Comparison of ENCODE assay signal across 1 cellular context in the genomic region with DNA sequence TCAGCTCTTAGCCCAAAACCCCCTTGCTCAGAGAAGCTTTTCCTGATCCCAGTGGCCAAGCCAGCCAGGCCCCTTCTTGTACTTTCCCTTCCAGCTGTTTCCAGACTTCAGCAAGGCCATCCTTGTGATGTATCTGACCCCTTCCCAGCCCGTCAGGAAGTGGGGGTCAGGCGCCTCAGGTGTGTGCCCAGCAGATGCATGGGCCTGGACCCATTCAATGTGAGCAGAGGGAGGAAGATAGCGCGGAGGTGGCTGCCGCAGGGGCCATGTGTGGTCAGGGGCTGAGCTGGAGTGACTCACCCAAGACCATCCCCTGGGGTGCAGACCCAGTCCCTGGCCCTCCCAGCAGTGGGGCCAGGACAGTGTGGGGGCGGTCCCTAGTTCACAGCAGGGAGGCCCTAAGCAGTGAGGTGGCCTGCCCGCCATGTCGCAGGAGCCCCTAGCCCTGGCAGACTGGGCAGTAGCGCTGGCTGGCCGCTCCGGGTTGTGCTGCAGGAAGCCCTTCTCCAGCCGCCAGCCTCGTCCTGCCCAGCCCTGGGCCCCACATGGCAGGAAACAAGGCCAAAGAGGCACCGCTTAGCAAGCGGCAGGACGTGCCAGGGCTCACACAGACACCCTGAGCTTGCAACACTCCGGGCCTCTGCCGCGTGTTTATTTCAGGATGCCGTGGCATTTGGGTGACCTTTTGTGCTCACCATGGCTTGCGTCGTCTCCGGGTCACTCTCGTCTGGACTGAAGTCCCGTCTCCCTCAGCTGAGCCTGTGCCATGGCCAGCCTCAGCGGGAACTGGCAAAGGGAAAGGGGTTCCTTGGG.
A peak's percentile ranks its signal among the peaks of the same experiment; 100 is the strongest.
TF ChIP-seq lines count a peak whose summit lies in the region.

No MANE protein-coding gene starts in this region.

TF ChIP-seq in HepG2, 621 proteins besides CTCF, POLR2A, EP300 and RAD21 (continued from another document and continues in another):
- TF ChIP-seq, protein P1, sequence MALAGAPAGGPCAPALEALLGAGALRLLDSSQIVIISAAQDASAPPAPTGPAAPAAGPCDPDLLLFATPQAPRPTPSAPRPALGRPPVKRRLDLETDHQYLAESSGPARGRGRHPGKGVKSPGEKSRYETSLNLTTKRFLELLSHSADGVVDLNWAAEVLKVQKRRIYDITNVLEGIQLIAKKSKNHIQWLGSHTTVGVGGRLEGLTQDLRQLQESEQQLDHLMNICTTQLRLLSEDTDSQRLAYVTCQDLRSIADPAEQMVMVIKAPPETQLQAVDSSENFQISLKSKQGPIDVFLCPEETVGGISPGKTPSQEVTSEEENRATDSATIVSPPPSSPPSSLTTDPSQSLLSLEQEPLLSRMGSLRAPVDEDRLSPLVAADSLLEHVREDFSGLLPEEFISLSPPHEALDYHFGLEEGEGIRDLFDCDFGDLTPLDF (CRISPR knock-in tag; IDR thresholded peaks at IDR 0.05), result no peak
- no peak for TF ChIP-seq ZNF382 (CRISPR knock-in tag; IDR thresholded peaks at IDR 0.05; ENCODE audit: borderline replicate concordance)
- 0 out of 2 replicates have a peak, but pooled peaks have one; percentile 79 for TF ChIP-seq MXD4 (CRISPR knock-in tag; IDR thresholded peaks at IDR 0.05)
- no peak for TF ChIP-seq ZNF570 (CRISPR knock-in tag; IDR thresholded peaks at IDR 0.05; ENCODE audit: borderline replicate concordance)
- peak; percentile 60; the same call in 1 of the 2 replicates for TF ChIP-seq CREM (IDR thresholded peaks at IDR 0.05)
- no peak for TF ChIP-seq CREM (CRISPR knock-in tag; IDR thresholded peaks at IDR 0.05)
- no peak for TF ChIP-seq SRSF4 (IDR thresholded peaks at IDR 0.05; ENCODE audit: low read depth, low read length, poor library complexity, severe bottlenecking)
- 0 out of 2 replicates have a peak, but pooled peaks have one; percentile 68 for TF ChIP-seq ZSCAN29 (CRISPR knock-in tag; conservative IDR thresholded peaks at IDR 0.05)
- TF ChIP-seq ASH2L (IDR thresholded peaks at IDR 0.05; ENCODE audit: insufficient read length, low read depth, low read length), result peak; percentile 20
- TF ChIP-seq, protein P2, sequence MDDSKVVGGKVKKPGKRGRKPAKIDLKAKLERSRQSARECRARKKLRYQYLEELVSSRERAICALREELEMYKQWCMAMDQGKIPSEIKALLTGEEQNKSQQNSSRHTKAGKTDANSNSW (CRISPR knock-in tag; IDR thresholded peaks at IDR 0.05; ENCODE audit: borderline replicate concordance), result no peak
- 0 out of 2 replicates have a peak, but pooled peaks have one; percentile 21 for TF ChIP-seq SP140L (CRISPR knock-in tag; IDR thresholded peaks at IDR 0.05; ENCODE audit: borderline replicate concordance)
- peak; percentile 79; the same call in 1 of the 2 replicates for TF ChIP-seq NFIB (CRISPR knock-in tag; IDR thresholded peaks at IDR 0.05; ENCODE audit: borderline replicate concordance)
- TF ChIP-seq, protein P3, sequence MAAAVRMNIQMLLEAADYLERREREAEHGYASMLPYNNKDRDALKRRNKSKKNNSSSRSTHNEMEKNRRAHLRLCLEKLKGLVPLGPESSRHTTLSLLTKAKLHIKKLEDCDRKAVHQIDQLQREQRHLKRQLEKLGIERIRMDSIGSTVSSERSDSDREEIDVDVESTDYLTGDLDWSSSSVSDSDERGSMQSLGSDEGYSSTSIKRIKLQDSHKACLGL (CRISPR knock-in tag; IDR thresholded peaks at IDR 0.05), result peak; percentile 85; the same call in 1 of the 2 replicates
- 0 out of 2 replicates have a peak, but pooled peaks have one; percentile 58 for TF ChIP-seq FLYWCH1 (CRISPR knock-in tag; IDR thresholded peaks at IDR 0.05)
- peak; percentile 87; the same call in 1 of the 2 replicates for TF ChIP-seq ZNF468 (CRISPR knock-in tag; IDR thresholded peaks at IDR 0.05)
- peak; percentile 31; the same call in 1 of the 2 replicates for TF ChIP-seq SRY (CRISPR knock-in tag; IDR thresholded peaks at IDR 0.05)
- TF ChIP-seq SKI (IDR thresholded peaks at IDR 0.05; ENCODE audit: partially characterized antibody), result peak; percentile 93
- TF ChIP-seq, protein P4, sequence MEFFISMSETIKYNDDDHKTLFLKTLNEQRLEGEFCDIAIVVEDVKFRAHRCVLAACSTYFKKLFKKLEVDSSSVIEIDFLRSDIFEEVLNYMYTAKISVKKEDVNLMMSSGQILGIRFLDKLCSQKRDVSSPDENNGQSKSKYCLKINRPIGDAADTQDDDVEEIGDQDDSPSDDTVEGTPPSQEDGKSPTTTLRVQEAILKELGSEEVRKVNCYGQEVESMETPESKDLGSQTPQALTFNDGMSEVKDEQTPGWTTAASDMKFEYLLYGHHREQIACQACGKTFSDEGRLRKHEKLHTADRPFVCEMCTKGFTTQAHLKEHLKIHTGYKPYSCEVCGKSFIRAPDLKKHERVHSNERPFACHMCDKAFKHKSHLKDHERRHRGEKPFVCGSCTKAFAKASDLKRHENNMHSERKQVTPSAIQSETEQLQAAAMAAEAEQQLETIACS (CRISPR knock-in tag; IDR thresholded peaks at IDR 0.05), result no peak
- TF ChIP-seq ZBTB7B (CRISPR knock-in tag; IDR thresholded peaks at IDR 0.05), result peak; percentile 10; the same call in 1 of the 2 replicates
- TF ChIP-seq, protein P5, sequence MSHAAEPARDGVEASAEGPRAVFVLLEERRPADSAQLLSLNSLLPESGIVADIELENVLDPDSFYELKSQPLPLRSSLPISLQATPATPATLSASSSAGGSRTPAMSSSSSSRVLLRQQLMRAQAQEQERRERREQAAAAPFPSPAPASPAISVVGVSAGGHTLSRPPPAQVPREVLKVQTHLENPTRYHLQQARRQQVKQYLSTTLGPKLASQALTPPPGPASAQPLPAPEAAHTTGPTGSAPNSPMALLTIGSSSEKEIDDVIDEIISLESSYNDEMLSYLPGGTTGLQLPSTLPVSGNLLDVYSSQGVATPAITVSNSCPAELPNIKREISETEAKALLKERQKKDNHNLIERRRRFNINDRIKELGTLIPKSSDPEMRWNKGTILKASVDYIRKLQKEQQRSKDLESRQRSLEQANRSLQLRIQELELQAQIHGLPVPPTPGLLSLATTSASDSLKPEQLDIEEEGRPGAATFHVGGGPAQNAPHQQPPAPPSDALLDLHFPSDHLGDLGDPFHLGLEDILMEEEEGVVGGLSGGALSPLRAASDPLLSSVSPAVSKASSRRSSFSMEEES (CRISPR knock-in tag; IDR thresholded peaks at IDR 0.05), result peak; percentile 84
- peak; percentile 38; the same call in 1 of the 2 replicates for TF ChIP-seq SOX13 (IDR thresholded peaks at IDR 0.05)
- peak in 1 of 2 experiments; percentile 77; a peak in 1 of 4 replicates for TF ChIP-seq SOX13 (CRISPR knock-in tag; conservative IDR thresholded peaks at IDR 0.05 in 1 of 2, IDR thresholded peaks at IDR 0.05 in 1 of 2)
- no peak for TF ChIP-seq MLLT10 (CRISPR knock-in tag; IDR thresholded peaks at IDR 0.05)
- TF ChIP-seq ZNF205 (CRISPR knock-in tag; IDR thresholded peaks at IDR 0.05), result peak; percentile 75; the same call in 1 of the 2 replicates
- no peak for TF ChIP-seq MED13 (CRISPR knock-in tag; IDR thresholded peaks at IDR 0.05)
- TF ChIP-seq SIN3A (IDR thresholded peaks at IDR 0.05; ENCODE audit: borderline replicate concordance, low read depth, low read length), result no peak
- TF ChIP-seq RELA (CRISPR knock-in tag; IDR thresholded peaks at IDR 0.05), result no peak
- TF ChIP-seq, protein P6, sequence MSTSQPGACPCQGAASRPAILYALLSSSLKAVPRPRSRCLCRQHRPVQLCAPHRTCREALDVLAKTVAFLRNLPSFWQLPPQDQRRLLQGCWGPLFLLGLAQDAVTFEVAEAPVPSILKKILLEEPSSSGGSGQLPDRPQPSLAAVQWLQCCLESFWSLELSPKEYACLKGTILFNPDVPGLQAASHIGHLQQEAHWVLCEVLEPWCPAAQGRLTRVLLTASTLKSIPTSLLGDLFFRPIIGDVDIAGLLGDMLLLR (CRISPR knock-in tag; IDR thresholded peaks at IDR 0.05), result no peak
- TF ChIP-seq SNAPC2 (CRISPR knock-in tag; IDR thresholded peaks at IDR 0.05), result no peak
- TF ChIP-seq, protein P7, sequence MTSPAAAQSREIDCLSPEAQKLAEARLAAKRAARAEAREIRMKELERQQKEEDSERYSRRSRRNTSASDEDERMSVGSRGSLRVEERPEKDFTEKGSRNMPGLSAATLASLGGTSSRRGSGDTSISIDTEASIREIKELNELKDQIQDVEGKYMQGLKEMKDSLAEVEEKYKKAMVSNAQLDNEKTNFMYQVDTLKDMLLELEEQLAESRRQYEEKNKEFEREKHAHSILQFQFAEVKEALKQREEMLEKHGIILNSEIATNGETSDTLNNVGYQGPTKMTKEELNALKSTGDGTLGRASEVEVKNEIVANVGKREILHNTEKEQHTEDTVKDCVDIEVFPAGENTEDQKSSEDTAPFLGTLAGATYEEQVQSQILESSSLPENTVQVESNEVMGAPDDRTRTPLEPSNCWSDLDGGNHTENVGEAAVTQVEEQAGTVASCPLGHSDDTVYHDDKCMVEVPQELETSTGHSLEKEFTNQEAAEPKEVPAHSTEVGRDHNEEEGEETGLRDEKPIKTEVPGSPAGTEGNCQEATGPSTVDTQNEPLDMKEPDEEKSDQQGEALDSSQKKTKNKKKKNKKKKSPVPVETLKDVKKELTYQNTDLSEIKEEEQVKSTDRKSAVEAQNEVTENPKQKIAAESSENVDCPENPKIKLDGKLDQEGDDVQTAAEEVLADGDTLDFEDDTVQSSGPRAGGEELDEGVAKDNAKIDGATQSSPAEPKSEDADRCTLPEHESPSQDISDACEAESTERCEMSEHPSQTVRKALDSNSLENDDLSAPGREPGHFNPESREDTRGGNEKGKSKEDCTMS (CRISPR knock-in tag; conservative IDR thresholded peaks at IDR 0.05), result no peak
- no peak for TF ChIP-seq SATB2 (CRISPR knock-in tag; IDR thresholded peaks at IDR 0.05)
- peak; percentile 97 for TF ChIP-seq RXRB (CRISPR knock-in tag; IDR thresholded peaks at IDR 0.05; ENCODE audit: borderline replicate concordance)
- TF ChIP-seq, protein P8, sequence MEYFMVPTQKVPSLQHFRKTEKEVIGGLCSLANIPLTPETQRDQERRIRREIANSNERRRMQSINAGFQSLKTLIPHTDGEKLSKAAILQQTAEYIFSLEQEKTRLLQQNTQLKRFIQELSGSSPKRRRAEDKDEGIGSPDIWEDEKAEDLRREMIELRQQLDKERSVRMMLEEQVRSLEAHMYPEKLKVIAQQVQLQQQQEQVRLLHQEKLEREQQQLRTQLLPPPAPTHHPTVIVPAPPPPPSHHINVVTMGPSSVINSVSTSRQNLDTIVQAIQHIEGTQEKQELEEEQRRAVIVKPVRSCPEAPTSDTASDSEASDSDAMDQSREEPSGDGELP (IDR thresholded peaks at IDR 0.05; ENCODE audit: borderline replicate concordance, low read depth), result peak; percentile 82; the same call in 1 of the 2 replicates
- TF ChIP-seq MAF1 (CRISPR knock-in tag; IDR thresholded peaks at IDR 0.05; ENCODE audit: borderline replicate concordance), result no peak
- no peak; the same call in 1 of the 2 replicates for TF ChIP-seq TMF1 (CRISPR knock-in tag; IDR thresholded peaks at IDR 0.05; ENCODE audit: low read depth)
- no peak for TF ChIP-seq MBD4 (IDR thresholded peaks at IDR 0.05; ENCODE audit: borderline replicate concordance, low read length)
- peak; percentile 63; the same call in 1 of the 2 replicates for TF ChIP-seq ZNF749 (CRISPR knock-in tag; IDR thresholded peaks at IDR 0.05; ENCODE audit: borderline replicate concordance)
- TF ChIP-seq, protein P9, sequence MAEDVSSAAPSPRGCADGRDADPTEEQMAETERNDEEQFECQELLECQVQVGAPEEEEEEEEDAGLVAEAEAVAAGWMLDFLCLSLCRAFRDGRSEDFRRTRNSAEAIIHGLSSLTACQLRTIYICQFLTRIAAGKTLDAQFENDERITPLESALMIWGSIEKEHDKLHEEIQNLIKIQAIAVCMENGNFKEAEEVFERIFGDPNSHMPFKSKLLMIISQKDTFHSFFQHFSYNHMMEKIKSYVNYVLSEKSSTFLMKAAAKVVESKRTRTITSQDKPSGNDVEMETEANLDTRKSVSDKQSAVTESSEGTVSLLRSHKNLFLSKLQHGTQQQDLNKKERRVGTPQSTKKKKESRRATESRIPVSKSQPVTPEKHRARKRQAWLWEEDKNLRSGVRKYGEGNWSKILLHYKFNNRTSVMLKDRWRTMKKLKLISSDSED (CRISPR knock-in tag; IDR thresholded peaks at IDR 0.05), result peak; percentile 89; the same call in 1 of the 2 replicates
- 0 out of 2 replicates have a peak, but pooled peaks have one; percentile 48 for TF ChIP-seq ZBTB42 (CRISPR knock-in tag; IDR thresholded peaks at IDR 0.05)
- TF ChIP-seq ZBTB38 (CRISPR knock-in tag; IDR thresholded peaks at IDR 0.05), result peak; percentile 99
- TF ChIP-seq KLF12 (CRISPR knock-in tag; IDR thresholded peaks at IDR 0.05; ENCODE audit: borderline replicate concordance), result no peak
- TF ChIP-seq, protein P10, sequence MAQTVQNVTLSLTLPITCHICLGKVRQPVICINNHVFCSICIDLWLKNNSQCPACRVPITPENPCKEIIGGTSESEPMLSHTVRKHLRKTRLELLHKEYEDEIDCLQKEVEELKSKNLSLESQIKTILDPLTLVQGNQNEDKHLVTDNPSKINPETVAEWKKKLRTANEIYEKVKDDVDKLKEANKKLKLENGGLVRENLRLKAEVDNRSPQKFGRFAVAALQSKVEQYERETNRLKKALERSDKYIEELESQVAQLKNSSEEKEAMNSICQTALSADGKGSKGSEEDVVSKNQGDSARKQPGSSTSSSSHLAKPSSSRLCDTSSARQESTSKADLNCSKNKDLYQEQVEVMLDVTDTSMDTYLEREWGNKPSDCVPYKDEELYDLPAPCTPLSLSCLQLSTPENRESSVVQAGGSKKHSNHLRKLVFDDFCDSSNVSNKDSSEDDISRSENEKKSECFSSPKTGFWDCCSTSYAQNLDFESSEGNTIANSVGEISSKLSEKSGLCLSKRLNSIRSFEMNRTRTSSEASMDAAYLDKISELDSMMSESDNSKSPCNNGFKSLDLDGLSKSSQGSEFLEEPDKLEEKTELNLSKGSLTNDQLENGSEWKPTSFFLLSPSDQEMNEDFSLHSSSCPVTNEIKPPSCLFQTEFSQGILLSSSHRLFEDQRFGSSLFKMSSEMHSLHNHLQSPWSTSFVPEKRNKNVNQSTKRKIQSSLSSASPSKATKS (CRISPR knock-in tag; IDR thresholded peaks at IDR 0.05), result no peak
- peak; percentile 97 for TF ChIP-seq RXRA (CRISPR knock-in tag; IDR thresholded peaks at IDR 0.05)
- TF ChIP-seq SAP130 (CRISPR knock-in tag; IDR thresholded peaks at IDR 0.05; ENCODE audit: low read depth), result peak; percentile 89
- no peak for TF ChIP-seq ZNF720 (CRISPR knock-in tag; IDR thresholded peaks at IDR 0.05)
- no peak for TF ChIP-seq ZNF10 (CRISPR knock-in tag; IDR thresholded peaks at IDR 0.05; ENCODE audit: borderline replicate concordance, low read depth)
- TF ChIP-seq, protein P11, sequence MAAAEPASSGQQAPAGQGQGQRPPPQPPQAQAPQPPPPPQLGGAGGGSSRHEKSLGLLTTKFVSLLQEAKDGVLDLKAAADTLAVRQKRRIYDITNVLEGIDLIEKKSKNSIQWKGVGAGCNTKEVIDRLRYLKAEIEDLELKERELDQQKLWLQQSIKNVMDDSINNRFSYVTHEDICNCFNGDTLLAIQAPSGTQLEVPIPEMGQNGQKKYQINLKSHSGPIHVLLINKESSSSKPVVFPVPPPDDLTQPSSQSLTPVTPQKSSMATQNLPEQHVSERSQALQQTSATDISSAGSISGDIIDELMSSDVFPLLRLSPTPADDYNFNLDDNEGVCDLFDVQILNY (CRISPR knock-in tag; conservative IDR thresholded peaks at IDR 0.05), result no peak
- TF ChIP-seq HOXA5 (CRISPR knock-in tag; IDR thresholded peaks at IDR 0.05), result no peak
- TF ChIP-seq, protein P12, sequence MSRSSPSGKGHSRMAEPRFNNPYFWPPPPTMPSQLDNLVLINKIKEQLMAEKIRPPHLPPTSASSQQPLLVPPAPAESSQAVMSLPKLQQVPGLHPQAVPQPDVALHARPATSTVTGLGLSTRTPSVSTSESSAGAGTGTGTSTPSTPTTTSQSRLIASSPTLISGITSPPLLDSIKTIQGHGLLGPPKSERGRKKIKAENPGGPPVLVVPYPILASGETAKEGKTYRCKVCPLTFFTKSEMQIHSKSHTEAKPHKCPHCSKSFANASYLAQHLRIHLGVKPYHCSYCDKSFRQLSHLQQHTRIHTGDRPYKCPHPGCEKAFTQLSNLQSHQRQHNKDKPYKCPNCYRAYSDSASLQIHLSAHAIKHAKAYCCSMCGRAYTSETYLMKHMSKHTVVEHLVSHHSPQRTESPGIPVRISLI (CRISPR knock-in tag; IDR thresholded peaks at IDR 0.05; ENCODE audit: borderline replicate concordance), result peak; percentile 57; the same call in 1 of the 2 replicates
